In genomic region chr10:3992374-3993178, GRCh38 we compare ENCODE assay signal across 12 cellular contexts.
"Had no signal": no experiment of that assay in that cellular context is flagged by ENCODE, and none has a peak within 500 bp of the region (broad histone marks: within the 10 kb centered on the region; RNA-seq: fewer than 3 reads in every experiment).

No MANE protein-coding gene starts in this region.

- H3K4me1 Mint-ChIP-seq: activated naive CD4-positive, alpha-beta T cell treated with anti-CD3 and anti-CD28 coated beads, Interleukin-2, amount 10 ng/mL, durations not matched to agents 7 days and 5 days; WTC11 had no signal

- H3K36me3 Mint-ChIP-seq: activated naive CD4-positive, alpha-beta T cell treated with anti-CD3 and anti-CD28 coated beads, Interleukin-2, amount 10 ng/mL, durations not matched to agents 7 days and 5 days; memory B cell; WTC11 had no signal

- H3K4me3 Mint-ChIP-seq: activated CD4-positive, alpha-beta T cell treated with anti-CD3 and anti-CD28 coated beads, Interleukin-2, amount 10 ng/mL, durations not matched to agents 24 days and 14 days; activated naive CD4-positive, alpha-beta T cell treated with anti-CD3 and anti-CD28 coated beads, Interleukin-2, amount 10 ng/mL, durations not matched to agents 7 days and 5 days; memory B cell; nephron; T-helper 1 cell treated with Interleukin-12 subunit alpha and Interleukin-12 subunit beta and Interleukin-4 antibody, amounts not matched to agents 30 μg/mL and 1 μg/mL, for 36 hours; WTC11 had no signal

- H3K27ac Mint-ChIP-seq: activated CD4-positive, alpha-beta T cell treated with anti-CD3 and anti-CD28 coated beads, Interleukin-2, amount 10 ng/mL, durations not matched to agents 24 days and 14 days; activated naive CD4-positive, alpha-beta T cell treated with anti-CD3 and anti-CD28 coated beads, Interleukin-2, amount 10 ng/mL, durations not matched to agents 7 days and 5 days; activated T-helper 2 cell treated with anti-CD3 and anti-CD28 coated beads, Interferon-gamma antibody, Interleukin-2, Interleukin-4, amounts not matched to agents 10 μg/mL and 5 μg/mL and 100 μg/mL, durations not matched to agents 14 hours and 24 hours and 36 hours; memory B cell; T-helper 1 cell treated with Interleukin-12 subunit alpha and Interleukin-12 subunit beta and Interleukin-4 antibody, amounts not matched to agents 30 μg/mL and 1 μg/mL, for 36 hours; WTC11 had no signal

- H3K27me3 Mint-ChIP-seq: activated CD4-positive, alpha-beta T cell treated with anti-CD3 and anti-CD28 coated beads, Interleukin-2, amount 10 ng/mL, durations not matched to agents 24 days and 14 days; memory B cell had no signal

- H3K9me3 Mint-ChIP-seq: activated CD4-positive, alpha-beta T cell treated with anti-CD3 and anti-CD28 coated beads, Interleukin-2, amount 10 ng/mL, durations not matched to agents 24 days and 14 days; activated naive CD4-positive, alpha-beta T cell treated with anti-CD3 and anti-CD28 coated beads, Interleukin-2, amount 10 ng/mL, durations not matched to agents 7 days and 5 days; memory B cell; nephron had no signal

- ATAC-seq: heart left ventricle, left lung, SK-N-SH treated with all-trans-retinoic acid at 6 μM for 48 hours, WTC11 had no signal

- DNase-seq: activated CD4-positive, alpha-beta T cell treated with anti-CD3 and anti-CD28 coated beads, Interleukin-2, amount 10 ng/mL, durations not matched to agents 24 days and 14 days; activated naive CD4-positive, alpha-beta T cell treated with anti-CD3 and anti-CD28 coated beads, Interleukin-2, amount 10 ng/mL, durations not matched to agents 7 days and 5 days; activated T-cell treated with anti-CD3 and anti-CD28 coated beads for 4 hours; heart left ventricle; left lung; retina had no signal
